Comparison of ENCODE assay signal across 13 cellular contexts in the genomic region with DNA sequence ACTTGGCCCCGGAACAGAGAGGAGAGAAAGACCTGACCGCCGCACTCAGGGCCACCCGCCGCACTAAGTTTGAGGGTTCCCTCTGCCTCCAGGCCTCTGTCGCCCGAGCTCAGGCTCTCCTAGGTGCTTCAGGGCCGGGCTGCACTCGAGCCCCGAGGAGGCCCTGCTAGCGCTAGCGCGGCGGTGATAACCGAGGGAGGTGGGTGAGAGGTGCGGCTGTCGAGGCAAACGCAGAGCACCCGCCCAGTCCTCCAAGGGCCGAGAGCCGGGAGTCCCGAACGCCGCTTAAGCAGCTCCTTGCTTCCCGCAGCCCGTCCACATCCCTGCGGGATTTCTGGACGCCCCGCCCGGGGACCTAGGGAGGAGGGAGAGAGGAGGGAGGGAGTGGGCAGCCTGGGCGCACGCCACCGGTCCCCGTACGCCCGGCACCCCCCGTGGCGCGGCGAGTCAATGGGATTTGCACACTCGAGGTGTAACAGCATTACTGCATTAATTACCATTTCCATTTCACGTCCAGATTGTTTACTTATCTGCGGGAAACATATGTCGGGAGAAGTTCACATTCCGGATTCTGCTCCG. TPM values are rescaled to one million over a fixed set of nuclear protein-coding genes. Genes with fewer than 3 reads are reported as not detected.
DNase-seq lines count a peak whose midpoint lies in the region; ATAC-seq and TF ChIP-seq lines count a peak whose summit lies in the region.
"Had no signal": no experiment of that assay in that cellular context is flagged by ENCODE, and none has a peak within 500 bp of the region (broad histone marks: within the 10 kb centered on the region; RNA-seq: fewer than 3 reads in every experiment).

No MANE protein-coding gene starts in this region.

- H3K9me3 ChIP-seq in iPS DF 6.9 (ENCODE audit: control insufficient read depth, insufficient read depth, low read length) = no peaks in the 10 kb centered on the region
- no peaks in the 10 kb centered on the region for H3K9me3 ChIP-seq in gastrocnemius medialis
- H3K9me3 ChIP-seq: body of pancreas had no signal

- no peak for TF ChIP-seq POLR2A in gastrocnemius medialis (IDR thresholded peaks at IDR 0.05)

- no CpG with 5 or more reads among the region's 46 CpGs for WGBS in iPS DF 6.9 (ENCODE audit: insufficient coverage, insufficient read length)

- peaks cover 16% of the 10 kb centered on the region for H3K4me1 ChIP-seq in iPS DF 6.9 (ENCODE audit: control insufficient read depth, insufficient read depth, low read length)
- peaks cover 6 to 29% of the 10 kb centered on the region in 2 donors for H3K4me1 ChIP-seq in gastrocnemius medialis

- no peak overlapping the region for H3K27ac ChIP-seq in iPS DF 6.9 (ENCODE audit: low read length)
- no peak overlapping the region for H3K27ac ChIP-seq in gastrocnemius medialis
- H3K27ac ChIP-seq: body of pancreas, HL-60 had no signal

- no peaks in the 10 kb centered on the region for H3K36me3 ChIP-seq in iPS DF 6.9 (ENCODE audit: control insufficient read depth, insufficient read depth, low read length)
- no peaks in the 10 kb centered on the region for H3K36me3 ChIP-seq in gastrocnemius medialis

- intact Hi-C loops in gastrocnemius medialis (cut with DNase I; ENCODE audit: low total_unique reads) = no loop called here

- H3K27me3 ChIP-seq in iPS DF 6.9 (ENCODE audit: control insufficient read depth, insufficient read depth, low read length) = peaks cover 70% of the 10 kb centered on the region
- peaks cover 76 to 88% (median 86%) of the 10 kb centered on the region in 3 donors for H3K27me3 ChIP-seq in gastrocnemius medialis

- DNase-seq in NCI-H1105 treated with DMSO at 0.1 percent for 48 hours (lab: John Stamatoyannopoulos, UW) = peak; percentile 38
- no peak for DNase-seq in NCI-H1105 (lab: John Stamatoyannopoulos, UW)
- peak; percentile 61 for DNase-seq in NCI-H524 treated with DMSO at 0.1 percent for 48 hours (lab: John Stamatoyannopoulos, UW)
- no peak for DNase-seq in iPS DF 6.9 (ENCODE audit: low read depth, low spot score)
- no peak for DNase-seq in gastrocnemius medialis
- no peak for DNase-seq in NCI-H146 (lab: John Stamatoyannopoulos, UW)
- DNase-seq: activated CD4-positive, alpha-beta memory T cell treated with anti-CD3 and anti-CD28 coated beads for 36 hours; body of pancreas; NCI-H1417 treated with DMSO at 0.1 percent for 48 hours had no signal

- H3K4me3 ChIP-seq in iPS DF 6.9 (ENCODE audit: low read length) (peak overlapping the region; percentile 31; the same call in 1 of the 2 replicates), gastrocnemius medialis (peak overlapping the region in 3 of 4 donors; percentile 7 to 53 (median 25))

- ATAC-seq in gastrocnemius medialis (no peak), HG03521 (IDR thresholded peaks at IDR 0.05; ENCODE audit: unreplicated experiment) (no peak), HG03025 (IDR thresholded peaks at IDR 0.05; ENCODE audit: low FRiP score, unreplicated experiment) (no peak)
- ATAC-seq: body of pancreas, HCT116 had no signal

- no peak for TF ChIP-seq CTCF in gastrocnemius medialis (IDR thresholded peaks at IDR 0.05 in 4 of 5, conservative IDR thresholded peaks at IDR 0.05 in 1 of 5)

- in situ Hi-C loops in gastrocnemius medialis (cut with MboI; ENCODE audit: low sequenced_read_pairs in 4 of 4) = no loop called here

RNA-seq across cellular contexts. Expression of a gene that starts 6.8 kb away (rescaled TPM):
- not detected for total RNA-seq in gastrocnemius medialis
- total RNA-seq: activated CD4-positive, alpha-beta memory T cell treated with anti-CD3 and anti-CD28 coated beads for 36 hours; body of pancreas had no signal

Comparison
In these comparisons a context has a peak if more than half of its experiments do, and no peak if none do; other contexts are left out.
1. DNase-seq: peak in NCI-H1105 treated with DMSO at 0.1 percent for 48 hours (single experiment) and NCI-H524 treated with DMSO at 0.1 percent for 48 hours (single experiment); none in NCI-H1105 (single experiment), iPS DF 6.9 (single experiment), gastrocnemius medialis (0 of 2) and NCI-H146 (single experiment).